8 cellular contexts compared by ENCODE assay signal in the genomic region with DNA sequence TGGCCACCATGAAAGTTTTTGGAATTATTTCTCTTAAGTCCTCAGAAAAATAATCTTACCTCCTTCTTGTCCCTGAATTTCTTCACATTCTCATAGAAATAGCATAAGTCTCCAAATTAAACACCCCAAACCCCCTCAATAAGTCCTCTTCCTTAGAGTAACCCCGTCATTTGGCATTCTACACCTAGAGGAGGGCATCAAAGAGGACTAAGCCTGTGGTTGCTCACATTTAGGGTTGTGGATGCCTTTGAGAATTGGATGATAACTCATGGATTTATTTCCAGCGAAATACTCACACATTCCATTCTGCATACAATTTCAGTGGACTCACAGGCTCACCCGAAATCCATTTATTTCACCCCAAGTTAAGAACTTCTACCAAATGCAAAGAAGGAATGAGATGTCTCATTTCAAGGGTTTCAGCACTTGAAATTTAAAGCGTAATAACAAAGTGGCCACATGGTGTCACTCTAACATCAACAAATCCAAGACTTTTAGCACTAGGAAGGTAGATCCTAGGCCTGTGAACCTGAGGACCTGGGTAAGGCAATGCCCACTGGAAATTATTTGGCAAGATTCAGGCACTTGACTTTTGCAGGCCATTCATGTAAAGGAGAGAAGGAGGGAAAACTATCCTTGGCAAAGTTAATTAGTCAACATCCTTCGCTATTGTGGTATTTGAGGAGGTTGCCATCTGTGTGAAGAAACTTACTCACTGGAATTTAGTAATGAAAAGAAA. TPM values are rescaled to one million over a fixed set of nuclear protein-coding genes. Genes with fewer than 3 reads are reported as not detected.
DNase-seq lines count a peak whose midpoint lies in the region; ATAC-seq, FAIRE-seq and TF ChIP-seq lines count a peak whose summit lies in the region.

No MANE protein-coding gene starts in this region.

- H3K9ac ChIP-seq in KMS-11: no peak overlapping the region

- H2AFZ ChIP-seq in KMS-11 (ENCODE audit: low read depth): no peak overlapping the region

- H3K9me3 ChIP-seq in Panc1 (ENCODE audit: control insufficient read depth, insufficient read depth, low read depth, low read length): no peaks in the 10 kb centered on the region

- H3K36me3 ChIP-seq in KMS-11 (ENCODE audit: insufficient read depth): no peaks in the 10 kb centered on the region
- no peaks in the 10 kb centered on the region for H3K36me3 ChIP-seq in Panc1 (ENCODE audit: control insufficient read depth, insufficient read depth, low read length)
- H3K36me3 ChIP-seq in bronchial epithelial cell (ENCODE audit: control insufficient read depth, insufficient read depth, low read length): no peaks in the 10 kb centered on the region

- H3K4me3 ChIP-seq in KMS-11 (IDR thresholded peaks at IDR 0.05; ENCODE audit: insufficient read depth, low read depth, low read length) (no peak overlapping the region), Panc1 (ENCODE audit: low read depth in 2 of 2, low read length in 2 of 2) (no peak overlapping the region), bronchial epithelial cell (ENCODE audit: low read depth, low read length) (no peak overlapping the region)

- peaks cover 11% of the 10 kb centered on the region for H3K27me3 Mint-ChIP-seq in Calu3 (ENCODE audit: unreplicated experiment)
- H3K27me3 Mint-ChIP-seq in stimulated activated naive CD8-positive, alpha-beta T cell treated with anti-CD3 and anti-CD28 coated beads, Interleukin-15, amount 100 ng/mL, for 72 hours: peaks cover 24% of the 10 kb centered on the region

- no TSS peak for BruUV-seq in Calu3 (replicated peaks; lab: Mats Ljungman, UMichigan)
- BruUV-seq in Panc1 (replicated peaks; lab: Mats Ljungman, UMichigan): no TSS peak

- H3K4me2 ChIP-seq in KMS-11: no peak overlapping the region

- intact Hi-C loops in Calu3 (cut with micrococcal nuclease; ENCODE audit: unreplicated experiment): loop anchor here (1.0 to 10.0 kb wide), 4 partner anchors 88 to 784 kb away; no protein-coding TSS in a partner anchor
- intact Hi-C loops in Panc1 (cut with micrococcal nuclease; ENCODE audit: unreplicated experiment): loop anchor here (1.0 to 10.0 kb wide), 3 partner anchors 88 to 781 kb away; no protein-coding TSS in a partner anchor

- peak; percentile 90 for ATAC-seq in Panc1
- ATAC-seq in stimulated activated naive CD8-positive, alpha-beta T cell treated with anti-CD3 and anti-CD28 coated beads, Interleukin-15, amount 100 ng/mL, for 72 hours: peak; percentile 66
- no peak for ATAC-seq in HG03354 (IDR thresholded peaks at IDR 0.05; ENCODE audit: poor library complexity, severe bottlenecking, unreplicated experiment)

- H3K27me3 ChIP-seq in KMS-11 (ENCODE audit: insufficient read depth, low read depth) (no peaks in the 10 kb centered on the region), Panc1 (ENCODE audit: control insufficient read depth, insufficient read depth, low read length) (no peaks in the 10 kb centered on the region), bronchial epithelial cell (ENCODE audit: control insufficient read depth, insufficient read depth, low read length) (peaks cover 1% of the 10 kb centered on the region)

- peak; percentile 70 for TF ChIP-seq CTCF in Calu3 (IDR thresholded peaks at IDR 0.05; ENCODE audit: unreplicated experiment)
- peak; percentile 85 for TF ChIP-seq CTCF in KMS-11 (conservative IDR thresholded peaks at IDR 0.05; ENCODE audit: low read depth, low read length)
- TF ChIP-seq CTCF in Panc1 (IDR thresholded peaks at IDR 0.05): peak; percentile 72
- TF ChIP-seq CTCF in bronchial epithelial cell (IDR thresholded peaks at IDR 0.05; ENCODE audit: insufficient read depth, low read length, severe bottlenecking): peak; percentile 62

- H3K27ac Mint-ChIP-seq in Calu3 (ENCODE audit: unreplicated experiment): no peak overlapping the region
- no peak overlapping the region for H3K27ac Mint-ChIP-seq in stimulated activated naive CD8-positive, alpha-beta T cell treated with anti-CD3 and anti-CD28 coated beads, Interleukin-15, amount 100 ng/mL, for 72 hours

- H3K79me2 ChIP-seq in KMS-11 (ENCODE audit: insufficient read depth, low read depth): no peaks in the 10 kb centered on the region

- CTCF ChIA-PET in Calu3 (lab: Charles Lee) (no interaction called here), Panc1 (lab: Charles Lee) (no interaction called here)

- H3K27ac ChIP-seq in KMS-11 (no peak overlapping the region), Panc1 (ENCODE audit: low read length) (no peak overlapping the region)

- H3K4me1 ChIP-seq in KMS-11 (ENCODE audit: low read depth, poor library complexity, severe bottlenecking) (no peaks in the 10 kb centered on the region), Panc1 (ENCODE audit: control insufficient read depth, insufficient read depth, low read length) (no peaks in the 10 kb centered on the region)

- in situ Hi-C loops in Panc1 (cut with HindIII; ENCODE audit: low pct_unique_long_range_greater_than_20kb, low sequenced_read_pairs): no loop called here

- H4K20me1 ChIP-seq in KMS-11 (ENCODE audit: insufficient read depth): no peaks in the 10 kb centered on the region

- no peaks in the 10 kb centered on the region for H3K9me3 Mint-ChIP-seq in Calu3 (ENCODE audit: low read depth, unreplicated experiment)
- H3K9me3 Mint-ChIP-seq in stimulated activated naive CD8-positive, alpha-beta T cell treated with anti-CD3 and anti-CD28 coated beads, Interleukin-15, amount 100 ng/mL, for 72 hours: no peaks in the 10 kb centered on the region

- POLR2A ChIA-PET in Panc1 (lab: Charles Lee): no interaction called here

- FAIRE-seq in GM19239 (lab: Jason Lieb, UNC) (peak; percentile 85), bronchial epithelial cell (lab: Jason Lieb, UNC) (no peak)

- no peak overlapping the region for H3K4me3 Mint-ChIP-seq in Calu3 (ENCODE audit: low read depth, unreplicated experiment)
- no peak overlapping the region for H3K4me3 Mint-ChIP-seq in stimulated activated naive CD8-positive, alpha-beta T cell treated with anti-CD3 and anti-CD28 coated beads, Interleukin-15, amount 100 ng/mL, for 72 hours

- no peaks in the 10 kb centered on the region for H3K36me3 Mint-ChIP-seq in Calu3 (ENCODE audit: insufficient read depth, unreplicated experiment)

- DNase-seq in Calu3 (peak; percentile 58), GM19239 (ENCODE audit: insufficient read length, low spot score) (peak; percentile 19), Panc1 (ENCODE audit: low read depth, low spot score) (peak; percentile 47), bronchial epithelial cell (ENCODE audit: low read depth) (peak; percentile 76), kidney tubule cell (ENCODE audit: low spot score) (peak; percentile 70)
- DNase-seq in stimulated activated naive CD8-positive, alpha-beta T cell treated with anti-CD3 and anti-CD28 coated beads, Interleukin-15, amount 100 ng/mL, for 72 hours: peak; percentile 21 to 35

- no peaks in the 10 kb centered on the region for H3K4me1 Mint-ChIP-seq in Calu3 (ENCODE audit: low read depth, unreplicated experiment)
- H3K4me1 Mint-ChIP-seq in stimulated activated naive CD8-positive, alpha-beta T cell treated with anti-CD3 and anti-CD28 coated beads, Interleukin-15, amount 100 ng/mL, for 72 hours: peaks cover 5% of the 10 kb centered on the region

RNA-seq across cellular contexts. Expression of gene DYTN, which starts 24.6 kb away (rescaled TPM):
- total RNA-seq in Calu3 (2022) (not detected in 2 replicates), Panc1 (2021; ENCODE audit: unreplicated experiment) (not detected), bronchial epithelial cell (not detected in 2 replicates)
- not detected for polyA plus RNA-seq in Panc1 (2012; ENCODE audit: insufficient read length)

RNA-seq across cellular contexts. Expression of gene FAM237A, which starts 51.3 kb away (rescaled TPM):
- not detected in 2 replicates for total RNA-seq in Calu3 (2022)
- not detected for total RNA-seq in Panc1 (2021; ENCODE audit: unreplicated experiment)
- polyA plus RNA-seq in Panc1 (2012; ENCODE audit: insufficient read length): not detected
- not detected in 2 replicates for total RNA-seq in bronchial epithelial cell

Comparison
In these comparisons a context has a peak if more than half of its experiments do, and no peak if none do; other contexts are left out.
1. DNase-seq: peak in every context shown above with its lines; median percentile 76 in bronchial epithelial cell; 70 in kidney tubule cell; 58 in Calu3; 47 in Panc1; 28 in stimulated activated naive CD8-positive, alpha-beta T cell treated with anti-CD3 and anti-CD28 coated beads, Interleukin-15, amount 100 ng/mL, for 72 hours; 19 in GM19239.